15 cellular contexts compared by ENCODE assay signal in genomic region chr3:170740285-170740684, GRCh38.
A peak's percentile ranks its signal among the peaks of the same experiment; 100 is the strongest.
DNase-seq lines count a peak whose midpoint lies in the region; ATAC-seq and TF ChIP-seq lines count a peak whose summit lies in the region.
"Had no signal": no experiment of that assay in that cellular context is flagged by ENCODE, and none has a peak within 500 bp of the region (broad histone marks: within the 10 kb centered on the region; RNA-seq: fewer than 3 reads in every experiment).

No MANE protein-coding gene starts in this region.

- H3K4me3 ChIP-seq in ACC112 (ENCODE audit: low read depth, low read length) = peak overlapping the region; percentile 69
- no peak overlapping the region for H3K4me3 ChIP-seq in Panc1 (ENCODE audit: low read depth in 2 of 2, low read length in 2 of 2)
- peak overlapping the region; percentile 52 for H3K4me3 ChIP-seq in fibroblast of mammary gland (ENCODE audit: control insufficient read depth, low read depth, low read length)
- H3K4me3 ChIP-seq in psoas muscle = no peak overlapping the region
- no peak overlapping the region for H3K4me3 ChIP-seq in BE2C (ENCODE audit: low read depth, low read length)
- H3K4me3 ChIP-seq: right lobe of liver had no signal

- POLR2A ChIA-PET in Panc1 (lab: Charles Lee) = no interaction called here

- CTCF ChIA-PET in Panc1 (lab: Charles Lee) = no interaction called here

- TF ChIP-seq CTCF in Panc1 (IDR thresholded peaks at IDR 0.05) (no peak), fibroblast of mammary gland (conservative IDR thresholded peaks at IDR 0.05; ENCODE audit: control insufficient read depth, insufficient read depth, low read depth, low read length) (no peak), psoas muscle (IDR thresholded peaks at IDR 0.05) (no peak), GM13976 (IDR thresholded peaks at IDR 0.05; ENCODE audit: borderline replicate concordance, control extremely low read depth, extremely low read depth, insufficient read depth, missing control alignments) (no peak), BE2C (IDR thresholded peaks at IDR 0.05; ENCODE audit: low read depth, low read length) (no peak)

- peak overlapping the region; percentile 96 for H3K27ac ChIP-seq in ACC112 (ENCODE audit: low read depth, low read length)
- H3K27ac ChIP-seq in Panc1 (ENCODE audit: low read length) = peak overlapping the region; percentile 30; the same call in 1 of the 2 replicates
- peak overlapping the region; percentile 38 for H3K27ac ChIP-seq in psoas muscle
- H3K27ac ChIP-seq: right lobe of liver had no signal

- H3K4me1 ChIP-seq in ACC112 (ENCODE audit: control insufficient read depth, insufficient read depth, low read length, unreplicated experiment) = peaks cover 70% of the 10 kb centered on the region
- H3K4me1 ChIP-seq in Panc1 (ENCODE audit: control insufficient read depth, insufficient read depth, low read length) = peaks cover 5% of the 10 kb centered on the region; the same call in 1 of the 2 replicates
- no peaks in the 10 kb centered on the region for H3K4me1 ChIP-seq in psoas muscle
- H3K4me1 ChIP-seq in BE2C = peaks cover 6% of the 10 kb centered on the region
- H3K4me1 ChIP-seq: right lobe of liver had no signal

- no peak for DNase-seq in Panc1 (ENCODE audit: low read depth, low spot score)
- DNase-seq in fibroblast of mammary gland (ENCODE audit: low read depth) = peak; percentile 31
- no peak for DNase-seq in psoas muscle
- no peak for DNase-seq in GM13976 (ENCODE audit: low spot score)
- no peak for DNase-seq in foreskin melanocyte
- no peak for DNase-seq in BE2C
- DNase-seq: activated CD4-positive, CD25-positive, alpha-beta regulatory T cell; KBM-7; NCI-H1105 treated with DMSO at 0.1 percent for 48 hours; right lobe of liver; stimulated activated CD4-positive, alpha-beta T cell treated with anti-CD3 and anti-CD28 coated beads, Interleukin-4, amount 100 ng/mL, for 1 hour; T-helper 17 cell; trophoblast cell had no signal

- no TSS peak for BruUV-seq in Panc1 (replicated peaks; lab: Mats Ljungman, UMichigan)

- ATAC-seq in Panc1 = no peak
- ATAC-seq in psoas muscle = no peak
- no peak for ATAC-seq in GM21723 (IDR thresholded peaks at IDR 0.05; ENCODE audit: unreplicated experiment)
- ATAC-seq: T-helper 17 cell had no signal

- H3K9me3 ChIP-seq in Panc1 (ENCODE audit: control insufficient read depth, insufficient read depth, low read depth, low read length) (no peaks in the 10 kb centered on the region; the same call in 1 of the 2 replicates), psoas muscle (no peaks in the 10 kb centered on the region), BE2C (no peaks in the 10 kb centered on the region)
- H3K9me3 ChIP-seq: right lobe of liver had no signal

- in situ Hi-C loops in Panc1 (cut with HindIII; ENCODE audit: low pct_unique_long_range_greater_than_20kb, low sequenced_read_pairs) = no loop called here
- in situ Hi-C loops in GM13976 (cut with MboI; ENCODE audit: low sequenced_read_pairs, unreplicated experiment) = no loop called here

- 66 to 78% (median 68%) methylated on average over 3 of the region's 3 CpGs for WGBS in psoas muscle, 3 donors

- H3K79me2 ChIP-seq in ACC112 (ENCODE audit: control insufficient read depth, insufficient read depth, low read length, unreplicated experiment) = peaks cover 53% of the 10 kb centered on the region

- H3K36me3 ChIP-seq in ACC112 (ENCODE audit: insufficient read depth, low read length) (0 out of 2 replicates have a peak, but pooled peaks cover 6% of the 10 kb centered on the region), Panc1 (ENCODE audit: control insufficient read depth, insufficient read depth, low read length) (no peaks in the 10 kb centered on the region), psoas muscle (ENCODE audit: insufficient read depth in 1 of 2, low read depth in 1 of 2) (no peaks in the 10 kb centered on the region), BE2C (no peaks in the 10 kb centered on the region)
- H3K36me3 ChIP-seq: right lobe of liver had no signal

- H2AFZ ChIP-seq in ACC112 (ENCODE audit: low read length, unreplicated experiment) = no peak overlapping the region

- no peaks in the 10 kb centered on the region for H3K27me3 ChIP-seq in ACC112 (ENCODE audit: insufficient read depth, low read length)
- H3K27me3 ChIP-seq in Panc1 (ENCODE audit: control insufficient read depth, insufficient read depth, low read length) = no peaks in the 10 kb centered on the region
- no peaks in the 10 kb centered on the region for H3K27me3 ChIP-seq in psoas muscle (ENCODE audit: insufficient read depth in 3 of 3, low read length in 2 of 3)
- no peaks in the 10 kb centered on the region for H3K27me3 ChIP-seq in BE2C
- H3K27me3 ChIP-seq: right lobe of liver had no signal

- intact Hi-C loops in Panc1 (cut with micrococcal nuclease; ENCODE audit: unreplicated experiment) = no loop called here
- intact Hi-C loops in psoas muscle (cut with DNase I) = no loop called here

Comparison
In these comparisons a context has a peak if more than half of its experiments do, and no peak if none do; other contexts are left out.
1. H3K27ac ChIP-seq: peak in every context shown above with its lines; median percentile 96 in ACC112; 38 in psoas muscle; 30 in Panc1.
2. H3K4me3 ChIP-seq: peak in ACC112 (single experiment) and fibroblast of mammary gland (single experiment); none in Panc1 (0 of 2), psoas muscle (single experiment) and BE2C (single experiment).